ENCODE assay signal across 17 cellular contexts in the genomic region with DNA sequence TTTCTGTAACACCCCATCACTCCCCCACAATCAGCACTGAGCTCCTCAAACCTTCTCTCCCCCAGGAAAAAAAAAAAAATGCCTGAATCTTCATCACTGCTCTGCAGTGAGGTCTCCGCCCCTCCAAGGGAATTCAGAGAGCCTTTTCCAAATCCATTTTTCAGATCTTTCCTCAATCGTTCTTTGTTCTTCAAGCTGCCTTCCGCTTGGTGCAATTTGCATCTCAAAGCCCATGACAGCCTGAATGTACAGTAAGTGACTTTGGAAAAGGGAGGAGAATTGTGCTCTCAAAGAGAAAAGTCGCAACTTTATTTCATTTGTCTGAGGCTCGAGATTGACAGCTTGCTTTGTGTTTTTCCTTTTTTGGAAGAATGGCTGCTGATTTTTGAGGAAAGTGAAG.
DNase-seq lines count a peak whose midpoint lies in the region; ATAC-seq and TF ChIP-seq lines count a peak whose summit lies in the region.
"Had no signal": no experiment of that assay in that cellular context is flagged by ENCODE, and none has a peak within 500 bp of the region (broad histone marks: within the 10 kb centered on the region; RNA-seq: fewer than 3 reads in every experiment).

No MANE protein-coding gene starts in this region.

- H3K4me3 Mint-ChIP-seq in brain, result peak overlapping the region in 4 of 5 experiments; percentile 19 to 65 (median 52)
- H3K4me3 Mint-ChIP-seq: B cell; CD4-positive, CD25-positive, alpha-beta regulatory T cell had no signal

- H3K36me3 Mint-ChIP-seq in brain, result no peaks in the 10 kb centered on the region
- H3K36me3 Mint-ChIP-seq: CD4-positive, CD25-positive, alpha-beta regulatory T cell had no signal

- H3K27me3 ChIP-seq in HAP-1 (ENCODE audit: low read depth), result no peaks in the 10 kb centered on the region
- no peaks in the 10 kb centered on the region for H3K27me3 ChIP-seq in gastrocnemius medialis

- H3K4me3 ChIP-seq in HAP-1 (no peak overlapping the region), gastrocnemius medialis (no peak overlapping the region)

- no peaks in the 10 kb centered on the region for H3K9me3 Mint-ChIP-seq in brain
- H3K9me3 Mint-ChIP-seq: CD4-positive, CD25-positive, alpha-beta regulatory T cell had no signal

- intact Hi-C loops in sciatic nerve (cut with DNase I) (no loop called here), gastrocnemius medialis (cut with DNase I; ENCODE audit: low total_unique reads) (no loop called here)

- no peak for TF ChIP-seq POLR2A in gastrocnemius medialis (IDR thresholded peaks at IDR 0.05)

- peaks cover 6% of the 10 kb centered on the region for H3K27me3 Mint-ChIP-seq in brain
- H3K27me3 Mint-ChIP-seq: CD4-positive, CD25-positive, alpha-beta regulatory T cell had no signal

- no peak overlapping the region for H3K27ac ChIP-seq in gastrocnemius medialis

- H3K4me1 Mint-ChIP-seq in brain, result peaks cover 92% of the 10 kb centered on the region
- H3K4me1 Mint-ChIP-seq: B cell; CD4-positive, CD25-positive, alpha-beta regulatory T cell had no signal

- in situ Hi-C loops in HAP-1 (cut with MboI; ENCODE audit: low sequenced_read_pairs) (loop anchor here (10.0 kb wide), 1 partner anchor 89 kb away; no protein-coding TSS in a partner anchor), gastrocnemius medialis (cut with MboI; ENCODE audit: low sequenced_read_pairs in 4 of 4) (loop anchor here in 1 of 4 donors (25.0 kb wide), 1 partner anchor 341 kb away; no protein-coding TSS in a partner anchor)

- ATAC-seq in sciatic nerve (no peak), HG02610 (IDR thresholded peaks at IDR 0.05; ENCODE audit: unreplicated experiment) (no peak), gastrocnemius medialis (no peak), GM21723 (IDR thresholded peaks at IDR 0.05; ENCODE audit: unreplicated experiment) (no peak)

- H3K36me3 ChIP-seq in HAP-1 (replicated peaks) (no peaks in the 10 kb centered on the region), gastrocnemius medialis (no peaks in the 10 kb centered on the region)

- H3K4me1 ChIP-seq in HAP-1, result peaks cover 14% of the 10 kb centered on the region
- H3K4me1 ChIP-seq in gastrocnemius medialis, result no peaks in the 10 kb centered on the region

- peak overlapping the region; percentile 89 to 98 (median 94) for H3K27ac Mint-ChIP-seq in brain
- H3K27ac Mint-ChIP-seq: B cell; CD4-positive, CD25-positive, alpha-beta regulatory T cell had no signal

- H3K9me3 ChIP-seq in HAP-1 (no peaks in the 10 kb centered on the region), gastrocnemius medialis (no peaks in the 10 kb centered on the region)

- DNase-seq in HAP-1 (ENCODE audit: low spot score in 2 of 2), result peak; percentile 89 to 100
- peak; percentile 27 for DNase-seq in islet precursor cell
- DNase-seq in sciatic nerve (ENCODE audit: low spot score), result peak; percentile 30
- DNase-seq in gastrocnemius medialis, result no peak
- DNase-seq in activated T-cell treated with anti-CD3 and anti-CD28 coated beads, Interleukin-2, amount 50 U/mL, for 48 hours, result no peak
- DNase-seq: CD4-positive, CD25-positive, alpha-beta regulatory T cell; DMS79 treated with DMSO at 0.1 percent for 48 hours; KBM-7; MV-4-11; NCI-H1417 treated with DMSO at 0.1 percent for 48 hours; NCI-H2029; NCI-H524; SW 1271 had no signal

- TF ChIP-seq CTCF in brain (conservative IDR thresholded peaks at IDR 0.05), result no peak
- TF ChIP-seq CTCF in gastrocnemius medialis (IDR thresholded peaks at IDR 0.05 in 4 of 5, conservative IDR thresholded peaks at IDR 0.05 in 1 of 5), result no peak

Comparison
In these comparisons a context has a peak if more than half of its experiments do, and no peak if none do; other contexts are left out.
1. DNase-seq: peak in HAP-1 (2 of 2), islet precursor cell (single experiment) and sciatic nerve (single experiment); none in gastrocnemius medialis (0 of 2) and activated T-cell treated with anti-CD3 and anti-CD28 coated beads, Interleukin-2, amount 50 U/mL, for 48 hours (0 of 2).